ENCODE assay signal across 8 cellular contexts in genomic region chr12:70733385-70733784, GRCh38.
A peak's percentile ranks its signal among the peaks of the same experiment; 100 is the strongest.
DNase-seq lines count a peak whose midpoint lies in the region; ATAC-seq, FAIRE-seq and TF ChIP-seq lines count a peak whose summit lies in the region.

No MANE protein-coding gene starts in this region.

- TF ChIP-seq RAD21 in K562 (CRISPR knock-in tag; conservative IDR thresholded peaks at IDR 0.05 in 1 of 2, IDR thresholded peaks at IDR 0.05 in 1 of 2): peak; percentile 95

- DNase-seq in GF-D8 (lab: John Stamatoyannopoulos, UW): peak; percentile 22
- peak; percentile 13 for DNase-seq in NCI-H510A (lab: John Stamatoyannopoulos, UW)
- peak; percentile 71 to 79 (median 72) for DNase-seq in K562 (ENCODE audit: extremely low read depth in 1 of 4, low spot score in 3 of 4)
- DNase-seq in iPS-NIHi7 (ENCODE audit: extremely low spot score): peak; percentile 76
- no peak for DNase-seq in thoracic aorta (ENCODE audit: low spot score)
- no peak for DNase-seq in activated CD8-positive, alpha-beta memory T cell treated with anti-CD3 and anti-CD28 coated beads, Interleukin-2, amount 50 U/mL, for 4 hours

- H3K27ac ChIP-seq in K562 (ENCODE audit: extremely low read depth, low read depth, low read length) (no peak overlapping the region), thoracic aorta (no peak overlapping the region)

- 0 out of 2 replicates have a peak, but pooled peaks have one; percentile 17 for TF ChIP-seq EP300 in K562 (IDR thresholded peaks at IDR 0.05; ENCODE audit: low read length)

- H3K4me2 ChIP-seq in K562 (ENCODE audit: insufficient read depth, low read length): no peak overlapping the region

- peak; percentile 63 to 86 (median 68) for TF ChIP-seq CTCF in K562 (IDR thresholded peaks at IDR 0.05 in 2 of 3, conservative IDR thresholded peaks at IDR 0.05 in 1 of 3; ENCODE audit: insufficient read depth in 2 of 3, low read depth in 1 of 3, low read length in 3 of 3)
- TF ChIP-seq CTCF in thoracic aorta (IDR thresholded peaks at IDR 0.05): peak; percentile 58

- POLR2A ChIA-PET in K562 (lab: Yijun Ruan, JAX): interaction anchor here (1.1 kb wide), 1 partner anchor 12 kb away, joined by 5 read pairs; no protein-coding TSS in a partner anchor

- intact Hi-C loops in K562 (cut with micrococcal nuclease): loop anchor here (1.0 to 10.0 kb wide), 4 partner anchors 90 to 821 kb away; no protein-coding TSS in a partner anchor

- no peaks in the 10 kb centered on the region for H3K27me3 ChIP-seq in K562 (ENCODE audit: control insufficient read depth in 2 of 2, insufficient read depth in 2 of 2, low read length in 2 of 2)
- no peaks in the 10 kb centered on the region for H3K27me3 ChIP-seq in thoracic aorta (replicated peaks; ENCODE audit: insufficient read depth)

- H3K36me3 ChIP-seq in K562 (ENCODE audit: control insufficient read depth, insufficient read depth, low read length) (no peaks in the 10 kb centered on the region), thoracic aorta (no peaks in the 10 kb centered on the region)

- ATAC-seq in GM21367 (IDR thresholded peaks at IDR 0.05; ENCODE audit: unreplicated experiment): peak; percentile 95
- peak; percentile 83 for ATAC-seq in HG03460 (IDR thresholded peaks at IDR 0.05; ENCODE audit: unreplicated experiment)
- peak; percentile 95 for ATAC-seq in K562
- ATAC-seq in thoracic aorta (ENCODE audit: insufficient number of reproducible peaks, low FRiP score, low read depth): no peak

- H3K4me1 ChIP-seq in K562 (replicated peaks in 1 of 2; ENCODE audit: control insufficient read depth in 2 of 2, insufficient read depth in 2 of 2, low read length in 2 of 2): no peaks in the 10 kb centered on the region
- no peaks in the 10 kb centered on the region for H3K4me1 ChIP-seq in thoracic aorta (ENCODE audit: control insufficient read depth in 1 of 2, low read depth in 2 of 2)

- BruUV-seq in K562 (replicated peaks; lab: Mats Ljungman, UMichigan): no TSS peak

- CTCF ChIA-PET in K562 (lab: Yijun Ruan, JAX; ENCODE audit: low intra/inter-chr PET ratio): interaction anchor here (0.6 to 2.2 kb wide), 7 partner anchors 46 to 281 kb away, joined by 3 to 27 read pairs (median 4); no protein-coding TSS in a partner anchor

- H4K20me1 ChIP-seq in K562 (replicated peaks; ENCODE audit: control insufficient read depth, insufficient read depth, low read length): no peaks in the 10 kb centered on the region

- no peaks in the 10 kb centered on the region for H3K9me1 ChIP-seq in K562 (ENCODE audit: control insufficient read depth, insufficient read depth, low read length)

- FAIRE-seq in K562 (lab: Jason Lieb, UNC): peak; percentile 89

- H2AFZ ChIP-seq in K562 (ENCODE audit: low read depth, low read length): no peak overlapping the region

- H3K4me3 ChIP-seq in K562 (no peak overlapping the region), thoracic aorta (no peak overlapping the region)

- TF ChIP-seq POLR2A in K562 (conservative IDR thresholded peaks at IDR 0.05): no peak

- no peaks in the 10 kb centered on the region for H3K79me2 ChIP-seq in K562 (ENCODE audit: control insufficient read depth, insufficient read depth, low read length)

- 0% methylated on average over 4 of the region's 4 CpGs for WGBS in K562 (ENCODE audit: insufficient coverage, low coverage, missing lambda C conversion rate)

- in situ Hi-C loops in K562 (cut with MboI): loop anchor here (5.0 to 25.0 kb wide), 2 partner anchors 114 to 279 kb away; no protein-coding TSS in a partner anchor

- H3K9me3 ChIP-seq in K562 (replicated peaks; ENCODE audit: control insufficient read depth, insufficient read depth, low read depth, low read length) (no peaks in the 10 kb centered on the region), thoracic aorta (no peaks in the 10 kb centered on the region)

- H3K9ac ChIP-seq in K562 (ENCODE audit: insufficient read depth in 1 of 2, low read depth in 2 of 2, low read length in 2 of 2): no peak overlapping the region

TF ChIP-seq in K562, 482 proteins besides CTCF, POLR2A, EP300 and RAD21 (continues in another document):
- no peak for TF ChIP-seq E2F1 (CRISPR knock-in tag; IDR thresholded peaks at IDR 0.05)
- peak; percentile 85 for TF ChIP-seq SMC3 (conservative IDR thresholded peaks at IDR 0.05; ENCODE audit: insufficient read depth, low read depth, low read length)
- no peak for TF ChIP-seq MCM5 (IDR thresholded peaks at IDR 0.05; ENCODE audit: low read depth)
- peak; percentile 31 to 61; a peak in 1 of 4 replicates for TF ChIP-seq FOXA3 (CRISPR knock-in tag; conservative IDR thresholded peaks at IDR 0.05 in 1 of 2, IDR thresholded peaks at IDR 0.05 in 1 of 2)
- no peak for TF ChIP-seq RBM34 (IDR thresholded peaks at IDR 0.05; ENCODE audit: borderline replicate concordance, insufficient read depth, low read length)
- peak; percentile 70 to 80; a peak in 3 of 4 replicates for TF ChIP-seq FOXK2 (conservative IDR thresholded peaks at IDR 0.05 in 1 of 2, IDR thresholded peaks at IDR 0.05 in 1 of 2; ENCODE audit: low read depth in 2 of 2)
- no peak for TF ChIP-seq CBX3 (IDR thresholded peaks at IDR 0.05; ENCODE audit: borderline replicate concordance in 1 of 2, low read length in 2 of 2)
- TF ChIP-seq FOSL1 (tag; conservative IDR thresholded peaks at IDR 0.05): 0 out of 2 replicates have a peak, but pooled peaks have one; percentile 14
- TF ChIP-seq ZBTB11 (CRISPR knock-in tag; IDR thresholded peaks at IDR 0.05): no peak
- no peak for TF ChIP-seq ZNF707 (CRISPR knock-in tag; conservative IDR thresholded peaks at IDR 0.05)
- TF ChIP-seq POLR3A (IDR thresholded peaks at IDR 0.05; ENCODE audit: borderline replicate concordance, extremely low read depth, insufficient read depth, insufficient read length): no peak
- no peak for TF ChIP-seq NCOA4 (IDR thresholded peaks at IDR 0.05; ENCODE audit: partially characterized antibody)
- TF ChIP-seq RHOXF2B (CRISPR knock-in tag; conservative IDR thresholded peaks at IDR 0.05): no peak

Comparison
In these comparisons a context has a peak if more than half of its experiments do, and no peak if none do; other contexts are left out.
1. DNase-seq: peak in GF-D8 (single experiment), NCI-H510A (single experiment), K562 (4 of 4) and iPS-NIHi7 (single experiment); none in thoracic aorta (single experiment) and activated CD8-positive, alpha-beta memory T cell treated with anti-CD3 and anti-CD28 coated beads, Interleukin-2, amount 50 U/mL, for 4 hours (single experiment).